In the genomic region with DNA sequence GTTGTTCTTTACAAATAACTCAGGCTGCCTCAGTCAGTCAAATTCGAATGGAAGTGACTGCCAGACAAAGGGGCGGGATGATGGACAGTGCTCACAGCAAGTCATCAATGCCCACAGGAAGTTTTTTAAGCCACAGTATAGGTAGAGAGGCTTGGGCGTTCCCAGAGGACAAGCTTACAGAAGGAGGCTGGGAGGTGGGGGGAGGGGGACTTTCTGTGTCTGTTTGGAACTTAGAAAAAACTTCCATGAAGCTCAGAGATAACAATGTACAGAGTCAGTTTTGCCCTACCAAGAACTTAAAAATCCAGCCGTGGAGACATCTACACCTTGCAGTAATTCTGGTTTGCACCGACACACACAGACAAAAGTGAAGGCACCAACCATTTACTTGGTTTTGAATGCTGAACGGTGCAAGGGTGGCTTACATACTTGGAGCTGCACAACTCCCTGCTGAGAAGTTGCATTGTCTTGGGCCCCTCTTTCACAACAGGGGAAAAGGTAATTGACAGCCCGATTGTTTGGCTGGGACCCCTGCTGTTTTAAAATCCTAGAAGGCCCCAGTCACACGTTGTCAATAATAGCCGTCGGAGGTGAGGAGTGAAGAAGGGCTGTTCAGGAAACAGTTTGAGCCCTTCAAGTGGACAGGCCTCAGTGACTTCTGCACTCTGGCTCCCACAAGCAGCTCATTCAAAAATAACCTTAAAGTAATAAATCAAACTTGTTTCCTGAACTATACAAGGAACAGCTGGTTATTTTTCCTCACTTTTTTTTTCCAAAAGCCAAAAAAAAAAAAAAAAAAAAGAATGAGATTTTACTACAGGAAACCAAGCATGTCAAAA, we compare ENCODE assay signal across 12 cellular contexts. TPM values are rescaled to one million over a fixed set of nuclear protein-coding genes. Genes with fewer than 3 reads are reported as not detected.
A peak's percentile ranks its signal among the peaks of the same experiment; 100 is the strongest.
DNase-seq lines count a peak whose midpoint lies in the region; ATAC-seq, FAIRE-seq and TF ChIP-seq lines count a peak whose summit lies in the region.
"Had no signal": no experiment of that assay in that cellular context is flagged by ENCODE, and none has a peak within 500 bp of the region (broad histone marks: within the 10 kb centered on the region; RNA-seq: fewer than 3 reads in every experiment).

No MANE protein-coding gene starts in this region.

- intact Hi-C loops in K562 (cut with micrococcal nuclease) (no loop called here), left lung (cut with DNase I) (no loop called here)

- DNase-seq in ELF-1 (ENCODE audit: low read depth, low spot score): peak; percentile 93
- peak; percentile 87 for DNase-seq in NCI-H1417 treated with DMSO at 0.1 percent for 48 hours (lab: John Stamatoyannopoulos, UW)
- DNase-seq in K562 (ENCODE audit: extremely low read depth in 1 of 4, low spot score in 3 of 4): peak; percentile 30 to 79 (median 52)
- DNase-seq in left lung: no peak
- DNase-seq in activated T-cell treated with anti-CD3 and anti-CD28 coated beads, Interleukin-2, amount 50 U/mL, for 4 hours: no peak
- DNase-seq in stimulated activated naive CD4-positive, alpha-beta T cell (lab: John Stamatoyannopoulos, UW): no peak
- DNase-seq: CD4-positive, CD25-positive, alpha-beta regulatory T cell; Karpas-422 had no signal

- peak overlapping the region; percentile 76 for H3K27ac ChIP-seq in K562 (ENCODE audit: extremely low read depth, low read depth, low read length)
- H3K27ac ChIP-seq in left lung: no peak overlapping the region
- H3K27ac ChIP-seq: thoracic aorta had no signal

- no peaks in the 10 kb centered on the region for H3K9me3 ChIP-seq in K562 (replicated peaks; ENCODE audit: control insufficient read depth, insufficient read depth, low read depth, low read length)
- no peaks in the 10 kb centered on the region for H3K9me3 ChIP-seq in left lung
- H3K9me3 ChIP-seq: thoracic aorta had no signal

- WGBS in K562 (ENCODE audit: insufficient coverage, low coverage, missing lambda C conversion rate): 4% methylated on average over 9 of the region's 10 CpGs

- no peak for TF ChIP-seq EP300 in K562 (IDR thresholded peaks at IDR 0.05; ENCODE audit: low read length)

- H3K27me3 ChIP-seq in K562 (ENCODE audit: control insufficient read depth in 2 of 2, insufficient read depth in 2 of 2, low read length in 2 of 2) (no peaks in the 10 kb centered on the region), left lung (no peaks in the 10 kb centered on the region)

- in situ Hi-C loops in K562 (cut with MboI): no loop called here

- H3K36me3 Mint-ChIP-seq in activated T-cell treated with anti-CD3 and anti-CD28 coated beads, Interleukin-2, amount 50 U/mL, for 4 hours (ENCODE audit: insufficient read depth): no peaks in the 10 kb centered on the region
- H3K36me3 Mint-ChIP-seq: CD4-positive, CD25-positive, alpha-beta regulatory T cell had no signal

- FAIRE-seq in K562 (lab: Jason Lieb, UNC): peak; percentile 80

- no peak for TF ChIP-seq CTCF in K562 (IDR thresholded peaks at IDR 0.05 in 2 of 3, conservative IDR thresholded peaks at IDR 0.05 in 1 of 3; ENCODE audit: insufficient read depth in 2 of 3, low read depth in 1 of 3, low read length in 3 of 3)
- no peak for TF ChIP-seq CTCF in left lung (IDR thresholded peaks at IDR 0.05)

- H3K9ac ChIP-seq in K562 (ENCODE audit: insufficient read depth in 1 of 2, low read depth in 2 of 2, low read length in 2 of 2): peak overlapping the region; percentile 36 to 51; a peak in 3 of 4 replicates

- no peaks in the 10 kb centered on the region for H3K9me3 Mint-ChIP-seq in activated T-cell treated with anti-CD3 and anti-CD28 coated beads, Interleukin-2, amount 50 U/mL, for 4 hours

- no peaks in the 10 kb centered on the region for H3K79me2 ChIP-seq in K562 (ENCODE audit: control insufficient read depth, insufficient read depth, low read length)

- H3K27me3 Mint-ChIP-seq in activated T-cell treated with anti-CD3 and anti-CD28 coated beads, Interleukin-2, amount 50 U/mL, for 4 hours (ENCODE audit: low read depth): no peaks in the 10 kb centered on the region
- H3K27me3 Mint-ChIP-seq: CD4-positive, CD25-positive, alpha-beta regulatory T cell had no signal

- peak overlapping the region; percentile 69 for H3K4me2 ChIP-seq in K562 (ENCODE audit: insufficient read depth, low read length)

- H3K4me1 ChIP-seq in K562 (replicated peaks in 1 of 2; ENCODE audit: control insufficient read depth in 2 of 2, insufficient read depth in 2 of 2, low read length in 2 of 2) (peaks cover 0 to 35% of the 10 kb centered on the region in 2 experiments; a peak in 3 of 5 replicates), left lung (peaks cover 0 to 21% of the 10 kb centered on the region in 2 donors)

- H4K20me1 ChIP-seq in K562 (replicated peaks; ENCODE audit: control insufficient read depth, insufficient read depth, low read length): no peaks in the 10 kb centered on the region

- CTCF ChIA-PET in K562 (lab: Yijun Ruan, JAX; ENCODE audit: low intra/inter-chr PET ratio): interaction anchor here (0.7 kb wide), 1 partner anchor 890 kb away, joined by 4 read pairs; no protein-coding TSS in a partner anchor

- H3K9me1 ChIP-seq in K562 (ENCODE audit: control insufficient read depth, insufficient read depth, low read length): no peaks in the 10 kb centered on the region

- POLR2A ChIA-PET in K562 (lab: Yijun Ruan, JAX): interaction anchor here (1.2 kb wide), 1 partner anchor 25 kb away, joined by 3 read pairs; no protein-coding TSS in a partner anchor

- H3K36me3 ChIP-seq in K562 (ENCODE audit: control insufficient read depth, insufficient read depth, low read length) (no peaks in the 10 kb centered on the region), left lung (no peaks in the 10 kb centered on the region)
- H3K36me3 ChIP-seq: thoracic aorta had no signal

- H3K4me3 Mint-ChIP-seq in activated T-cell treated with anti-CD3 and anti-CD28 coated beads, Interleukin-2, amount 50 U/mL, for 4 hours: no peak overlapping the region
- H3K4me3 Mint-ChIP-seq: CD4-positive, CD25-positive, alpha-beta regulatory T cell had no signal

- TF ChIP-seq POLR2A in K562 (conservative IDR thresholded peaks at IDR 0.05): no peak

- H2AFZ ChIP-seq in K562 (ENCODE audit: low read depth, low read length): peak overlapping the region; percentile 93

- ATAC-seq in K562 (peak; percentile 87), left lung (peak; percentile 21), GM18861 (IDR thresholded peaks at IDR 0.05; ENCODE audit: unreplicated experiment) (no peak), HG02885 (IDR thresholded peaks at IDR 0.05; ENCODE audit: poor library complexity, unreplicated experiment) (no peak)
- ATAC-seq in activated T-cell treated with anti-CD3 and anti-CD28 coated beads, Interleukin-2, amount 50 U/mL, for 4 hours: no peak
- ATAC-seq: left lobe of liver had no signal

- no peak for TF ChIP-seq RAD21 in K562 (CRISPR knock-in tag; conservative IDR thresholded peaks at IDR 0.05 in 1 of 2, IDR thresholded peaks at IDR 0.05 in 1 of 2)

- H3K4me3 ChIP-seq in K562 (no peak overlapping the region), left lung (no peak overlapping the region)
- H3K4me3 ChIP-seq: thoracic aorta had no signal

- no peaks in the 10 kb centered on the region for H3K4me1 Mint-ChIP-seq in activated T-cell treated with anti-CD3 and anti-CD28 coated beads, Interleukin-2, amount 50 U/mL, for 4 hours (ENCODE audit: low read depth)
- H3K4me1 Mint-ChIP-seq: CD4-positive, CD25-positive, alpha-beta regulatory T cell had no signal

- no TSS peak for BruUV-seq in K562 (replicated peaks; lab: Mats Ljungman, UMichigan)

RNA-seq across cellular contexts. Expression of gene SPRY2, which starts 18.8 kb away (rescaled TPM):
- total RNA-seq in K562 (2011; cell fraction: chromatin; rRNA removed; ENCODE audit: low replicate concordance): 10.5 and 11.1 TPM in 2 replicates
- 7.8 and 10.3 TPM in 2 replicates for total RNA-seq in K562 (2011; cell fraction: nucleolus; rRNA removed)
- 11.7 and 12.6 TPM in 2 replicates for total RNA-seq in K562 (2011; cell fraction: nucleoplasm; rRNA removed)
- total RNA-seq in K562 (2014; rRNA removed): 2.5 and 3.3 TPM in 2 replicates
- 3.3 and 3.4 TPM in 2 replicates for total RNA-seq in K562 (2014; rRNA removed; fragmentation: Illumina TruSeq; extraction: Trizol)
- 4.0 and 4.2 TPM in 2 replicates for total RNA-seq in K562 (2015; rRNA removed; fragmentation: Illumina TruSeq; extraction: Trizol)
- 6.8 and 7.8 TPM in 2 replicates for total RNA-seq in K562 (2021)
- polyA plus RNA-seq in K562 (2011; rRNA removed): 6.4 and 7.1 TPM in 2 replicates
- 7.5 and 11.2 TPM in 2 replicates for polyA plus RNA-seq in K562 (2011; cell fraction: cytosol; rRNA removed)
- polyA plus RNA-seq in K562 (2011; cell fraction: nucleus; rRNA removed): 13.2 and 13.8 TPM in 2 replicates
- polyA plus RNA-seq in K562 (2012): 6.3 and 8.8 TPM in 2 replicates
- 6.1 and 7.7 TPM in 2 replicates for polyA plus RNA-seq in K562 (2014; fragmentation: Illumina TruSeq; extraction: Trizol)
- 1 to 10 TPM; 1.8 TPM for polyA plus RNA-seq in K562 (2014; fragmentation: Nextera tagmentation; extraction: Ambion mirVana)
- 3.1 and 7.0 TPM in 2 replicates for polyA plus RNA-seq in K562 (2014; rRNA removed)
- 10.4 and 12.3 TPM in 2 replicates for polyA minus RNA-seq in K562 (2011; rRNA and poly(A)+ RNA removed)
- polyA minus RNA-seq in K562 (2011; cell fraction: cytosol; rRNA and poly(A)+ RNA removed): 4.9 and 6.7 TPM in 2 replicates
- polyA minus RNA-seq in K562 (2011; cell fraction: nucleus; rRNA and poly(A)+ RNA removed): 8.1 and 12.3 TPM in 2 replicates
- 10 to 100 TPM; 30.9 to 40.0 TPM for total RNA-seq in left lung
- 1 to 10 TPM in 1 of 3 donors, under 1 TPM in 2; 0.33 to 1.8 (median 0.33) TPM for total RNA-seq in activated T-cell treated with anti-CD3 and anti-CD28 coated beads, Interleukin-2, amount 50 U/mL, for 4 hours
- polyA plus RNA-seq: CD4-positive, CD25-positive, alpha-beta regulatory T cell had no signal

Comparison
In these comparisons a context has a peak if more than half of its experiments do, and no peak if none do; other contexts are left out.
1. DNase-seq: peak in ELF-1 (single experiment), NCI-H1417 treated with DMSO at 0.1 percent for 48 hours (single experiment) and K562 (4 of 4); none in left lung (0 of 2), activated T-cell treated with anti-CD3 and anti-CD28 coated beads, Interleukin-2, amount 50 U/mL, for 4 hours (single experiment) and stimulated activated naive CD4-positive, alpha-beta T cell (0 of 6).
2. ATAC-seq: peak in K562 (single experiment) and left lung (single experiment); none in activated T-cell treated with anti-CD3 and anti-CD28 coated beads, Interleukin-2, amount 50 U/mL, for 4 hours (0 of 2), GM18861 (single experiment) and HG02885 (single experiment).